In the genomic region with DNA sequence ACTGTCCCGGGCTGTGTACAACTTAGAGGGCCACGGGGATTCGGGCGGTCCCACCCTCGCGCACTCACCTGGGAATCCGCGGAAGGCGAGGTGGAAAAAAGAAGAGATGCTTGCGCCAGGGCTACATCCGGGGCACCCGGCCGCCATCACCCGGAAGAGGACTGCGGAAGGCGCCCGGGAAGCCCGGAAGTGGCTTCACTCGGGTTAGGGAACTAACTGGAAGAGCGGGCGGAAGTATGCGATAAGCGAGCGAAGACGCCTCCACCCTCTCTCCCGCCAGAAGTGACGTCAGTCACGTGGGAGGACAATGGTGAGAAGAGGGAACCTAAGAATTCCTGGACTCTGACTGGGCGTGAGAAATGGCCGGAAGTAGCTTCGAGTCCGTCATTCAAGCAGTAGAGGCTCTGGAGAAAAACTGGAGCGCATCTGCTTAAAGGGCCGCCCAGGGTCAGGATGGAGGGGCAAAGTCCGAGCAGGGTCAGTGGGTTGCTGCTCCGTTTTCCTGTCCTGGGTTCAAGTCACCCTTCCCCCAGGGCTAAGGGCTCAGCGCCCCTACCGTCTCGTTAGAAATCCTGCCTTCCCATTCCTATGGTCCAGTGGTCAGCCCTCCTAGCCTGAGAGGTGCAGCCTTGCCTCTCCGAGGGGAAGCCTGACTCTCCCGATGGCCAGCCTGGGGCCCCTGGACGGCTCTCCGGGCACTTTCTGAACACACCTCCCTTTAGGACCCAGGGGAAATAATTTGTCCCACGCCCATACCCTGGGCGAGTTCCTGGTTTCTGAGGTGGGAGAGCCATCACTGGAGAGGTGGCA, we compare ENCODE assay signal across 1 cellular context.
TF ChIP-seq lines count a peak whose summit lies in the region.

A gene (minus strand): TSS at position 165 of the 810 bp plus-strand sequence. CDS start 627 bp downstream, outside the sequence.

TF ChIP-seq in A549, 52 proteins besides CTCF, POLR2A, EP300 and RAD21 (continued from another document):
- TF ChIP-seq, protein P1, sequence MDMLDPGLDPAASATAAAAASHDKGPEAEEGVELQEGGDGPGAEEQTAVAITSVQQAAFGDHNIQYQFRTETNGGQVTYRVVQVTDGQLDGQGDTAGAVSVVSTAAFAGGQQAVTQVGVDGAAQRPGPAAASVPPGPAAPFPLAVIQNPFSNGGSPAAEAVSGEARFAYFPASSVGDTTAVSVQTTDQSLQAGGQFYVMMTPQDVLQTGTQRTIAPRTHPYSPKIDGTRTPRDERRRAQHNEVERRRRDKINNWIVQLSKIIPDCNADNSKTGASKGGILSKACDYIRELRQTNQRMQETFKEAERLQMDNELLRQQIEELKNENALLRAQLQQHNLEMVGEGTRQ (IDR thresholded peaks at IDR 0.05) = peak; percentile 94
- TF ChIP-seq CBX2 (IDR thresholded peaks at IDR 0.05; ENCODE audit: borderline replicate concordance, low read depth) (no peak), CBX8 (IDR thresholded peaks at IDR 0.05) (no peak), JUNB (IDR thresholded peaks at IDR 0.05) (no peak), ESRRA (IDR thresholded peaks at IDR 0.05; ENCODE audit: borderline replicate concordance, low read length) (no peak), RCOR1 (IDR thresholded peaks at IDR 0.05; ENCODE audit: low read depth, low read length) (no peak), MYC (IDR thresholded peaks at IDR 0.05; ENCODE audit: borderline replicate concordance, low read length) (0 out of 2 replicates have a peak, but pooled peaks have one; percentile 15), HOXA7 (CRISPR knock-in tag; IDR thresholded peaks at IDR 0.05) (peak; percentile 72; the same call in 1 of the 2 replicates), EHF (CRISPR knock-in tag; IDR thresholded peaks at IDR 0.05) (no peak; the same call in 1 of the 2 replicates), NR3C1 (IDR thresholded peaks at IDR 0.05) (no peak), NFE2L2 (conservative IDR thresholded peaks at IDR 0.05; ENCODE audit: low read length) (no peak), ZC3H11A (IDR thresholded peaks at IDR 0.05) (no peak), ZNF302 (CRISPR knock-in tag; IDR thresholded peaks at IDR 0.05) (no peak), ZFP36 (IDR thresholded peaks at IDR 0.05; ENCODE audit: borderline replicate concordance, partially characterized antibody) (no peak)
- TF ChIP-seq, protein P2, sequence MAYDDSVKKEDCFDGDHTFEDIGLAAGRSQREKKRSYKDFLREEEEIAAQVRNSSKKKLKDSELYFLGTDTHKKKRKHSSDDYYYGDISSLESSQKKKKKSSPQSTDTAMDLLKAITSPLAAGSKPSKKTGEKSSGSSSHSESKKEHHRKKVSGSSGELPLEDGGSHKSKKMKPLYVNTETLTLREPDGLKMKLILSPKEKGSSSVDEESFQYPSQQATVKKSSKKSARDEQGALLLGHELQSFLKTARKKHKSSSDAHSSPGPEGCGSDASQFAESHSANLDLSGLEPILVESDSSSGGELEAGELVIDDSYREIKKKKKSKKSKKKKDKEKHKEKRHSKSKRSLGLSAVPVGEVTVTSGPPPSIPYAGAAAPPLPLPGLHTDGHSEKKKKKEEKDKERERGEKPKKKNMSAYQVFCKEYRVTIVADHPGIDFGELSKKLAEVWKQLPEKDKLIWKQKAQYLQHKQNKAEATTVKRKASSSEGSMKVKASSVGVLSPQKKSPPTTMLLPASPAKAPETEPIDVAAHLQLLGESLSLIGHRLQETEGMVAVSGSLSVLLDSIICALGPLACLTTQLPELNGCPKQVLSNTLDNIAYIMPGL (CRISPR knock-in tag; IDR thresholded peaks at IDR 0.05; ENCODE audit: borderline replicate concordance) = no peak
- TF ChIP-seq, protein P3, sequence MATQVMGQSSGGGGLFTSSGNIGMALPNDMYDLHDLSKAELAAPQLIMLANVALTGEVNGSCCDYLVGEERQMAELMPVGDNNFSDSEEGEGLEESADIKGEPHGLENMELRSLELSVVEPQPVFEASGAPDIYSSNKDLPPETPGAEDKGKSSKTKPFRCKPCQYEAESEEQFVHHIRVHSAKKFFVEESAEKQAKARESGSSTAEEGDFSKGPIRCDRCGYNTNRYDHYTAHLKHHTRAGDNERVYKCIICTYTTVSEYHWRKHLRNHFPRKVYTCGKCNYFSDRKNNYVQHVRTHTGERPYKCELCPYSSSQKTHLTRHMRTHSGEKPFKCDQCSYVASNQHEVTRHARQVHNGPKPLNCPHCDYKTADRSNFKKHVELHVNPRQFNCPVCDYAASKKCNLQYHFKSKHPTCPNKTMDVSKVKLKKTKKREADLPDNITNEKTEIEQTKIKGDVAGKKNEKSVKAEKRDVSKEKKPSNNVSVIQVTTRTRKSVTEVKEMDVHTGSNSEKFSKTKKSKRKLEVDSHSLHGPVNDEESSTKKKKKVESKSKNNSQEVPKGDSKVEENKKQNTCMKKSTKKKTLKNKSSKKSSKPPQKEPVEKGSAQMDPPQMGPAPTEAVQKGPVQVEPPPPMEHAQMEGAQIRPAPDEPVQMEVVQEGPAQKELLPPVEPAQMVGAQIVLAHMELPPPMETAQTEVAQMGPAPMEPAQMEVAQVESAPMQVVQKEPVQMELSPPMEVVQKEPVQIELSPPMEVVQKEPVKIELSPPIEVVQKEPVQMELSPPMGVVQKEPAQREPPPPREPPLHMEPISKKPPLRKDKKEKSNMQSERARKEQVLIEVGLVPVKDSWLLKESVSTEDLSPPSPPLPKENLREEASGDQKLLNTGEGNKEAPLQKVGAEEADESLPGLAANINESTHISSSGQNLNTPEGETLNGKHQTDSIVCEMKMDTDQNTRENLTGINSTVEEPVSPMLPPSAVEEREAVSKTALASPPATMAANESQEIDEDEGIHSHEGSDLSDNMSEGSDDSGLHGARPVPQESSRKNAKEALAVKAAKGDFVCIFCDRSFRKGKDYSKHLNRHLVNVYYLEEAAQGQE (IDR thresholded peaks at IDR 0.05) = no peak
- TF ChIP-seq, protein P4, sequence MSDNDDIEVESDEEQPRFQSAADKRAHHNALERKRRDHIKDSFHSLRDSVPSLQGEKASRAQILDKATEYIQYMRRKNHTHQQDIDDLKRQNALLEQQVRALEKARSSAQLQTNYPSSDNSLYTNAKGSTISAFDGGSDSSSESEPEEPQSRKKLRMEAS (IDR thresholded peaks at IDR 0.05) = peak; percentile 95
- TF ChIP-seq, protein P5, sequence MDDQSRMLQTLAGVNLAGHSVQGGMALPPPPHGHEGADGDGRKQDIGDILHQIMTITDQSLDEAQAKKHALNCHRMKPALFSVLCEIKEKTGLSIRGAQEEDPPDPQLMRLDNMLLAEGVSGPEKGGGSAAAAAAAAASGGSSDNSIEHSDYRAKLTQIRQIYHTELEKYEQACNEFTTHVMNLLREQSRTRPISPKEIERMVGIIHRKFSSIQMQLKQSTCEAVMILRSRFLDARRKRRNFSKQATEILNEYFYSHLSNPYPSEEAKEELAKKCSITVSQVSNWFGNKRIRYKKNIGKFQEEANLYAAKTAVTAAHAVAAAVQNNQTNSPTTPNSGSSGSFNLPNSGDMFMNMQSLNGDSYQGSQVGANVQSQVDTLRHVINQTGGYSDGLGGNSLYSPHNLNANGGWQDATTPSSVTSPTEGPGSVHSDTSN (IDR thresholded peaks at IDR 0.05) = peak; percentile 50; the same call in 1 of the 2 replicates
- TF ChIP-seq, protein P6, sequence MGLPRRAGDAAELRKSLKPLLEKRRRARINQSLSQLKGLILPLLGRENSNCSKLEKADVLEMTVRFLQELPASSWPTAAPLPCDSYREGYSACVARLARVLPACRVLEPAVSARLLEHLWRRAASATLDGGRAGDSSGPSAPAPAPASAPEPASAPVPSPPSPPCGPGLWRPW (IDR thresholded peaks at IDR 0.05) = no peak
- TF ChIP-seq, protein P7, sequence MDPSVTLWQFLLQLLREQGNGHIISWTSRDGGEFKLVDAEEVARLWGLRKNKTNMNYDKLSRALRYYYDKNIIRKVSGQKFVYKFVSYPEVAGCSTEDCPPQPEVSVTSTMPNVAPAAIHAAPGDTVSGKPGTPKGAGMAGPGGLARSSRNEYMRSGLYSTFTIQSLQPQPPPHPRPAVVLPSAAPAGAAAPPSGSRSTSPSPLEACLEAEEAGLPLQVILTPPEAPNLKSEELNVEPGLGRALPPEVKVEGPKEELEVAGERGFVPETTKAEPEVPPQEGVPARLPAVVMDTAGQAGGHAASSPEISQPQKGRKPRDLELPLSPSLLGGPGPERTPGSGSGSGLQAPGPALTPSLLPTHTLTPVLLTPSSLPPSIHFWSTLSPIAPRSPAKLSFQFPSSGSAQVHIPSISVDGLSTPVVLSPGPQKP (IDR thresholded peaks at IDR 0.05; ENCODE audit: low read depth, low read length) = no peak
- TF ChIP-seq, protein P8, sequence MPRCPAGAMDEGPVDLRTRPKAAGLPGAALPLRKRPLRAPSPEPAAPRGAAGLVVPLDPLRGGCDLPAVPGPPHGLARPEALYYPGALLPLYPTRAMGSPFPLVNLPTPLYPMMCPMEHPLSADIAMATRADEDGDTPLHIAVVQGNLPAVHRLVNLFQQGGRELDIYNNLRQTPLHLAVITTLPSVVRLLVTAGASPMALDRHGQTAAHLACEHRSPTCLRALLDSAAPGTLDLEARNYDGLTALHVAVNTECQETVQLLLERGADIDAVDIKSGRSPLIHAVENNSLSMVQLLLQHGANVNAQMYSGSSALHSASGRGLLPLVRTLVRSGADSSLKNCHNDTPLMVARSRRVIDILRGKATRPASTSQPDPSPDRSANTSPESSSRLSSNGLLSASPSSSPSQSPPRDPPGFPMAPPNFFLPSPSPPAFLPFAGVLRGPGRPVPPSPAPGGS (IDR thresholded peaks at IDR 0.05) = peak; percentile 72; the same call in 2 of the 3 replicates
